Comparison of ENCODE assay signal across 1 cellular context in the genomic region with DNA sequence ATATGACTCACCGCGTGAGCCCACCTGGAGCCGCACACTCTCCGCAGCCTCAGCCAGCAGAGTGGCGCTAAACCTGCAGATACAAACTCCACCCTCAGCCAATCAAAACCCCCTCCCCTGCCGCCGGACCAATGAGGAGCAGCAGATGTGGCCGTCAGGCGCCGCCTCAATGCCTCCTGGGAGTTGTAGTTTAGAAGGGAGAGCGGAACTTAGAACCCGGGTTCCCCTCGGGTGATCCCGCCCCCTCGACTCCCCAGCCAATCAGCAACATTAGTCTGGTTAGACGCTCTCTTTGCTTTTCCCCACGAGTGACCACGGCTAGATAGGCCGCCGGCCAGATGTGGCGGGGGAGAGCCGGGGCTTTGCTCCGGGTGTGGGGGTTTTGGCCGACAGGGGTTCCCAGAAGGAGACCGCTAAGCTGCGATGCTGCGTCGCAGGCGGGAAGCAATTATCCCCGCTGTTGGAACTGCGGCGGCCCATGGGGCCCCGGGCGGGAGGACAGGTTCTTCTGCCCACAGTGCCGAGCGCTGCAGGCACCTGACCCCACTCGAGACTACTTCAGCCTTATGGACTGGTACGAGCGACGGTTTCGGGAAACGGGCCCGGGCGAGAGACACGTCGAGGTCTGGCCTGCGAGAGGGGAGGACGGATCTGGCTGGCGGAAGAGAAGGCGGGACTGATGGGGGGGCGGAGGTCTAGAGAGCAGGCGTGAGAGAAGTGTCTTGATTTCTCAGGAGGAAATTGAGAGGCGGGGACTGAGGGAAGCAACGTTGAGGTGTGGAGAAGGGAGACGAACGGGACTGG.
TF ChIP-seq lines count a peak whose summit lies in the region.

A gene (minus strand): TSS at position 63 of the 804 bp plus-strand sequence. CDS start 7,099 bp downstream, outside the sequence.
A gene with protein sequence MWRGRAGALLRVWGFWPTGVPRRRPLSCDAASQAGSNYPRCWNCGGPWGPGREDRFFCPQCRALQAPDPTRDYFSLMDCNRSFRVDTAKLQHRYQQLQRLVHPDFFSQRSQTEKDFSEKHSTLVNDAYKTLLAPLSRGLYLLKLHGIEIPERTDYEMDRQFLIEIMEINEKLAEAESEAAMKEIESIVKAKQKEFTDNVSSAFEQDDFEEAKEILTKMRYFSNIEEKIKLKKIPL (plus strand): TSS at position 282 of the 804 bp plus-strand sequence. CDS start 57 bp downstream, at position 339.

TF ChIP-seq in HepG2, 621 proteins besides CTCF, POLR2A, EP300 and RAD21 (continued from another document and continues in another):
- TF ChIP-seq, protein P1, sequence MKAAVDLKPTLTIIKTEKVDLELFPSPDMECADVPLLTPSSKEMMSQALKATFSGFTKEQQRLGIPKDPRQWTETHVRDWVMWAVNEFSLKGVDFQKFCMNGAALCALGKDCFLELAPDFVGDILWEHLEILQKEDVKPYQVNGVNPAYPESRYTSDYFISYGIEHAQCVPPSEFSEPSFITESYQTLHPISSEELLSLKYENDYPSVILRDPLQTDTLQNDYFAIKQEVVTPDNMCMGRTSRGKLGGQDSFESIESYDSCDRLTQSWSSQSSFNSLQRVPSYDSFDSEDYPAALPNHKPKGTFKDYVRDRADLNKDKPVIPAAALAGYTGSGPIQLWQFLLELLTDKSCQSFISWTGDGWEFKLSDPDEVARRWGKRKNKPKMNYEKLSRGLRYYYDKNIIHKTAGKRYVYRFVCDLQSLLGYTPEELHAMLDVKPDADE (CRISPR knock-in tag; IDR thresholded peaks at IDR 0.05), result no peak
- TF ChIP-seq ZMAT3 (CRISPR knock-in tag; conservative IDR thresholded peaks at IDR 0.05) (no peak), MAF1 (CRISPR knock-in tag; IDR thresholded peaks at IDR 0.05; ENCODE audit: borderline replicate concordance) (no peak), ZNF496 (CRISPR knock-in tag; IDR thresholded peaks at IDR 0.05; ENCODE audit: insufficient replicate concordance) (no peak), ATRX (CRISPR knock-in tag; IDR thresholded peaks at IDR 0.05; ENCODE audit: borderline replicate concordance) (no peak), ZFP62 (CRISPR knock-in tag; IDR thresholded peaks at IDR 0.05) (no peak), EHMT2 (IDR thresholded peaks at IDR 0.05; ENCODE audit: borderline replicate concordance, low read depth, low read length) (no peak), ZNF230 (CRISPR knock-in tag; IDR thresholded peaks at IDR 0.05) (peak; percentile 38; the same call in 1 of the 2 replicates), DPF2 (CRISPR knock-in tag; IDR thresholded peaks at IDR 0.05; ENCODE audit: borderline replicate concordance, low read depth) (no peak), ZNF768 (CRISPR knock-in tag; IDR thresholded peaks at IDR 0.05) (no peak), FOSL1 (CRISPR knock-in tag; IDR thresholded peaks at IDR 0.05; ENCODE audit: borderline replicate concordance) (peak; percentile 76; the same call in 1 of the 2 replicates), WIZ (CRISPR knock-in tag; IDR thresholded peaks at IDR 0.05) (0 out of 2 replicates have a peak, but pooled peaks have one; percentile 15), ZNF101 (CRISPR knock-in tag; IDR thresholded peaks at IDR 0.05; ENCODE audit: borderline replicate concordance, low read depth) (no peak)
- TF ChIP-seq, protein P2, sequence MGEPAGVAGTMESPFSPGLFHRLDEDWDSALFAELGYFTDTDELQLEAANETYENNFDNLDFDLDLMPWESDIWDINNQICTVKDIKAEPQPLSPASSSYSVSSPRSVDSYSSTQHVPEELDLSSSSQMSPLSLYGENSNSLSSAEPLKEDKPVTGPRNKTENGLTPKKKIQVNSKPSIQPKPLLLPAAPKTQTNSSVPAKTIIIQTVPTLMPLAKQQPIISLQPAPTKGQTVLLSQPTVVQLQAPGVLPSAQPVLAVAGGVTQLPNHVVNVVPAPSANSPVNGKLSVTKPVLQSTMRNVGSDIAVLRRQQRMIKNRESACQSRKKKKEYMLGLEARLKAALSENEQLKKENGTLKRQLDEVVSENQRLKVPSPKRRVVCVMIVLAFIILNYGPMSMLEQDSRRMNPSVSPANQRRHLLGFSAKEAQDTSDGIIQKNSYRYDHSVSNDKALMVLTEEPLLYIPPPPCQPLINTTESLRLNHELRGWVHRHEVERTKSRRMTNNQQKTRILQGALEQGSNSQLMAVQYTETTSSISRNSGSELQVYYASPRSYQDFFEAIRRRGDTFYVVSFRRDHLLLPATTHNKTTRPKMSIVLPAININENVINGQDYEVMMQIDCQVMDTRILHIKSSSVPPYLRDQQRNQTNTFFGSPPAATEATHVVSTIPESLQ (CRISPR knock-in tag; conservative IDR thresholded peaks at IDR 0.05), result no peak
- TF ChIP-seq, protein P3, sequence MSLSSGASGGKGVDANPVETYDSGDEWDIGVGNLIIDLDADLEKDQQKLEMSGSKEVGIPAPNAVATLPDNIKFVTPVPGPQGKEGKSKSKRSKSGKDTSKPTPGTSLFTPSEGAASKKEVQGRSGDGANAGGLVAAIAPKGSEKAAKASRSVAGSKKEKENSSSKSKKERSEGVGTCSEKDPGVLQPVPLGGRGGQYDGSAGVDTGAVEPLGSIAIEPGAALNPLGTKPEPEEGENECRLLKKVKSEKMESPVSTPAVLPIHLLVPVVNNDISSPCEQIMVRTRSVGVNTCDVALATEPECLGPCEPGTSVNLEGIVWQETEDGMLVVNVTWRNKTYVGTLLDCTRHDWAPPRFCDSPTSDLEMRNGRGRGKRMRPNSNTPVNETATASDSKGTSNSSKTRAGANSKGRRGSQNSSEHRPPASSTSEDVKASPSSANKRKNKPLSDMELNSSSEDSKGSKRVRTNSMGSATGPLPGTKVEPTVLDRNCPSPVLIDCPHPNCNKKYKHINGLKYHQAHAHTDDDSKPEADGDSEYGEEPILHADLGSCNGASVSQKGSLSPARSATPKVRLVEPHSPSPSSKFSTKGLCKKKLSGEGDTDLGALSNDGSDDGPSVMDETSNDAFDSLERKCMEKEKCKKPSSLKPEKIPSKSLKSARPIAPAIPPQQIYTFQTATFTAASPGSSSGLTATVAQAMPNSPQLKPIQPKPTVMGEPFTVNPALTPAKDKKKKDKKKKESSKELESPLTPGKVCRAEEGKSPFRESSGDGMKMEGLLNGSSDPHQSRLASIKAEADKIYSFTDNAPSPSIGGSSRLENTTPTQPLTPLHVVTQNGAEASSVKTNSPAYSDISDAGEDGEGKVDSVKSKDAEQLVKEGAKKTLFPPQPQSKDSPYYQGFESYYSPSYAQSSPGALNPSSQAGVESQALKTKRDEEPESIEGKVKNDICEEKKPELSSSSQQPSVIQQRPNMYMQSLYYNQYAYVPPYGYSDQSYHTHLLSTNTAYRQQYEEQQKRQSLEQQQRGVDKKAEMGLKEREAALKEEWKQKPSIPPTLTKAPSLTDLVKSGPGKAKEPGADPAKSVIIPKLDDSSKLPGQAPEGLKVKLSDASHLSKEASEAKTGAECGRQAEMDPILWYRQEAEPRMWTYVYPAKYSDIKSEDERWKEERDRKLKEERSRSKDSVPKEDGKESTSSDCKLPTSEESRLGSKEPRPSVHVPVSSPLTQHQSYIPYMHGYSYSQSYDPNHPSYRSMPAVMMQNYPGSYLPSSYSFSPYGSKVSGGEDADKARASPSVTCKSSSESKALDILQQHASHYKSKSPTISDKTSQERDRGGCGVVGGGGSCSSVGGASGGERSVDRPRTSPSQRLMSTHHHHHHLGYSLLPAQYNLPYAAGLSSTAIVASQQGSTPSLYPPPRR (CRISPR knock-in tag; IDR thresholded peaks at IDR 0.05; ENCODE audit: borderline replicate concordance), result no peak; the same call in 1 of the 2 replicates
- TF ChIP-seq, protein P4, sequence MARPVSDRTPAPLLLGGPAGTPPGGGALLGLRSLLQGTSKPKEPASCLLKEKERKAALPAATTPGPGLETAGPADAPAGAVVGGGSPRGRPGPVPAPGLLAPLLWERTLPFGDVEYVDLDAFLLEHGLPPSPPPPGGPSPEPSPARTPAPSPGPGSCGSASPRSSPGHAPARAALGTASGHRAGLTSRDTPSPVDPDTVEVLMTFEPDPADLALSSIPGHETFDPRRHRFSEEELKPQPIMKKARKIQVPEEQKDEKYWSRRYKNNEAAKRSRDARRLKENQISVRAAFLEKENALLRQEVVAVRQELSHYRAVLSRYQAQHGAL (CRISPR knock-in tag; IDR thresholded peaks at IDR 0.05; ENCODE audit: not compliant biosample characterization), result no peak
- TF ChIP-seq, protein P5, sequence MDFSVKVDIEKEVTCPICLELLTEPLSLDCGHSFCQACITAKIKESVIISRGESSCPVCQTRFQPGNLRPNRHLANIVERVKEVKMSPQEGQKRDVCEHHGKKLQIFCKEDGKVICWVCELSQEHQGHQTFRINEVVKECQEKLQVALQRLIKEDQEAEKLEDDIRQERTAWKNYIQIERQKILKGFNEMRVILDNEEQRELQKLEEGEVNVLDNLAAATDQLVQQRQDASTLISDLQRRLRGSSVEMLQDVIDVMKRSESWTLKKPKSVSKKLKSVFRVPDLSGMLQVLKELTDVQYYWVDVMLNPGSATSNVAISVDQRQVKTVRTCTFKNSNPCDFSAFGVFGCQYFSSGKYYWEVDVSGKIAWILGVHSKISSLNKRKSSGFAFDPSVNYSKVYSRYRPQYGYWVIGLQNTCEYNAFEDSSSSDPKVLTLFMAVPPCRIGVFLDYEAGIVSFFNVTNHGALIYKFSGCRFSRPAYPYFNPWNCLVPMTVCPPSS (IDR thresholded peaks at IDR 0.05), result no peak
- TF ChIP-seq, protein P6, sequence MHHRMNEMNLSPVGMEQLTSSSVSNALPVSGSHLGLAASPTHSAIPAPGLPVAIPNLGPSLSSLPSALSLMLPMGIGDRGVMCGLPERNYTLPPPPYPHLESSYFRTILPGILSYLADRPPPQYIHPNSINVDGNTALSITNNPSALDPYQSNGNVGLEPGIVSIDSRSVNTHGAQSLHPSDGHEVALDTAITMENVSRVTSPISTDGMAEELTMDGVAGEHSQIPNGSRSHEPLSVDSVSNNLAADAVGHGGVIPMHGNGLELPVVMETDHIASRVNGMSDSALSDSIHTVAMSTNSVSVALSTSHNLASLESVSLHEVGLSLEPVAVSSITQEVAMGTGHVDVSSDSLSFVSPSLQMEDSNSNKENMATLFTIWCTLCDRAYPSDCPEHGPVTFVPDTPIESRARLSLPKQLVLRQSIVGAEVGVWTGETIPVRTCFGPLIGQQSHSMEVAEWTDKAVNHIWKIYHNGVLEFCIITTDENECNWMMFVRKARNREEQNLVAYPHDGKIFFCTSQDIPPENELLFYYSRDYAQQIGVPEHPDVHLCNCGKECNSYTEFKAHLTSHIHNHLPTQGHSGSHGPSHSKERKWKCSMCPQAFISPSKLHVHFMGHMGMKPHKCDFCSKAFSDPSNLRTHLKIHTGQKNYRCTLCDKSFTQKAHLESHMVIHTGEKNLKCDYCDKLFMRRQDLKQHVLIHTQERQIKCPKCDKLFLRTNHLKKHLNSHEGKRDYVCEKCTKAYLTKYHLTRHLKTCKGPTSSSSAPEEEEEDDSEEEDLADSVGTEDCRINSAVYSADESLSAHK (CRISPR knock-in tag; IDR thresholded peaks at IDR 0.05; ENCODE audit: borderline replicate concordance), result no peak
- TF ChIP-seq, protein P7, sequence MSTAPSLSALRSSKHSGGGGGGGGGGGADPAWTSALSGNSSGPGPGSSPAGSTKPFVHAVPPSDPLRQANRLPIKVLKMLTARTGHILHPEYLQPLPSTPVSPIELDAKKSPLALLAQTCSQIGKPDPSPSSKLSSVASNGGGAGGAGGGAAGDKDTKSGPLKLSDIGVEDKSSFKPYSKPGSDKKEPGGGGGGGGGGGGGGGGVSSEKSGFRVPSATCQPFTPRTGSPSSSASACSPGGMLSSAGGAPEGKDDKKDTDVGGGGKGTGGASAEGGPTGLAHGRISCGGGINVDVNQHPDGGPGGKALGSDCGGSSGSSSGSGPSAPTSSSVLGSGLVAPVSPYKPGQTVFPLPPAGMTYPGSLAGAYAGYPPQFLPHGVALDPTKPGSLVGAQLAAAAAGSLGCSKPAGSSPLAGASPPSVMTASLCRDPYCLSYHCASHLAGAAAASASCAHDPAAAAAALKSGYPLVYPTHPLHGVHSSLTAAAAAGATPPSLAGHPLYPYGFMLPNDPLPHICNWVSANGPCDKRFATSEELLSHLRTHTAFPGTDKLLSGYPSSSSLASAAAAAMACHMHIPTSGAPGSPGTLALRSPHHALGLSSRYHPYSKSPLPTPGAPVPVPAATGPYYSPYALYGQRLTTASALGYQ (CRISPR knock-in tag; IDR thresholded peaks at IDR 0.05), result no peak
- TF ChIP-seq, protein P8, sequence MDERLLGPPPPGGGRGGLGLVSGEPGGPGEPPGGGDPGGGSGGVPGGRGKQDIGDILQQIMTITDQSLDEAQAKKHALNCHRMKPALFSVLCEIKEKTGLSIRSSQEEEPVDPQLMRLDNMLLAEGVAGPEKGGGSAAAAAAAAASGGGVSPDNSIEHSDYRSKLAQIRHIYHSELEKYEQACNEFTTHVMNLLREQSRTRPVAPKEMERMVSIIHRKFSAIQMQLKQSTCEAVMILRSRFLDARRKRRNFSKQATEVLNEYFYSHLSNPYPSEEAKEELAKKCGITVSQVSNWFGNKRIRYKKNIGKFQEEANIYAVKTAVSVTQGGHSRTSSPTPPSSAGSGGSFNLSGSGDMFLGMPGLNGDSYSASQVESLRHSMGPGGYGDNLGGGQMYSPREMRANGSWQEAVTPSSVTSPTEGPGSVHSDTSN (CRISPR knock-in tag; IDR thresholded peaks at IDR 0.05), result no peak
- TF ChIP-seq, protein P9, sequence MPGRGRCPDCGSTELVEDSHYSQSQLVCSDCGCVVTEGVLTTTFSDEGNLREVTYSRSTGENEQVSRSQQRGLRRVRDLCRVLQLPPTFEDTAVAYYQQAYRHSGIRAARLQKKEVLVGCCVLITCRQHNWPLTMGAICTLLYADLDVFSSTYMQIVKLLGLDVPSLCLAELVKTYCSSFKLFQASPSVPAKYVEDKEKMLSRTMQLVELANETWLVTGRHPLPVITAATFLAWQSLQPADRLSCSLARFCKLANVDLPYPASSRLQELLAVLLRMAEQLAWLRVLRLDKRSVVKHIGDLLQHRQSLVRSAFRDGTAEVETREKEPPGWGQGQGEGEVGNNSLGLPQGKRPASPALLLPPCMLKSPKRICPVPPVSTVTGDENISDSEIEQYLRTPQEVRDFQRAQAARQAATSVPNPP (CRISPR knock-in tag; IDR thresholded peaks at IDR 0.05), result no peak; the same call in 1 of the 2 replicates
- TF ChIP-seq, protein P10, sequence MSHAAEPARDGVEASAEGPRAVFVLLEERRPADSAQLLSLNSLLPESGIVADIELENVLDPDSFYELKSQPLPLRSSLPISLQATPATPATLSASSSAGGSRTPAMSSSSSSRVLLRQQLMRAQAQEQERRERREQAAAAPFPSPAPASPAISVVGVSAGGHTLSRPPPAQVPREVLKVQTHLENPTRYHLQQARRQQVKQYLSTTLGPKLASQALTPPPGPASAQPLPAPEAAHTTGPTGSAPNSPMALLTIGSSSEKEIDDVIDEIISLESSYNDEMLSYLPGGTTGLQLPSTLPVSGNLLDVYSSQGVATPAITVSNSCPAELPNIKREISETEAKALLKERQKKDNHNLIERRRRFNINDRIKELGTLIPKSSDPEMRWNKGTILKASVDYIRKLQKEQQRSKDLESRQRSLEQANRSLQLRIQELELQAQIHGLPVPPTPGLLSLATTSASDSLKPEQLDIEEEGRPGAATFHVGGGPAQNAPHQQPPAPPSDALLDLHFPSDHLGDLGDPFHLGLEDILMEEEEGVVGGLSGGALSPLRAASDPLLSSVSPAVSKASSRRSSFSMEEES (CRISPR knock-in tag; IDR thresholded peaks at IDR 0.05), result 0 out of 2 replicates have a peak, but pooled peaks have one; percentile 39
- TF ChIP-seq, protein P11, sequence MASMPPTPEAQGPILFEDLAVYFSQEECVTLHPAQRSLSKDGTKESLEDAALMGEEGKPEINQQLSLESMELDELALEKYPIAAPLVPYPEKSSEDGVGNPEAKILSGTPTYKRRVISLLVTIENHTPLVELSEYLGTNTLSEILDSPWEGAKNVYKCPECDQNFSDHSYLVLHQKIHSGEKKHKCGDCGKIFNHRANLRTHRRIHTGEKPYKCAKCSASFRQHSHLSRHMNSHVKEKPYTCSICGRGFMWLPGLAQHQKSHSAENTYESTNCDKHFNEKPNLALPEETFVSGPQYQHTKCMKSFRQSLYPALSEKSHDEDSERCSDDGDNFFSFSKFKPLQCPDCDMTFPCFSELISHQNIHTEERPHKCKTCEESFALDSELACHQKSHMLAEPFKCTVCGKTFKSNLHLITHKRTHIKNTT (CRISPR knock-in tag; IDR thresholded peaks at IDR 0.05), result no peak
